Comparison of ENCODE assay signal across 23 cellular contexts in the genomic region with DNA sequence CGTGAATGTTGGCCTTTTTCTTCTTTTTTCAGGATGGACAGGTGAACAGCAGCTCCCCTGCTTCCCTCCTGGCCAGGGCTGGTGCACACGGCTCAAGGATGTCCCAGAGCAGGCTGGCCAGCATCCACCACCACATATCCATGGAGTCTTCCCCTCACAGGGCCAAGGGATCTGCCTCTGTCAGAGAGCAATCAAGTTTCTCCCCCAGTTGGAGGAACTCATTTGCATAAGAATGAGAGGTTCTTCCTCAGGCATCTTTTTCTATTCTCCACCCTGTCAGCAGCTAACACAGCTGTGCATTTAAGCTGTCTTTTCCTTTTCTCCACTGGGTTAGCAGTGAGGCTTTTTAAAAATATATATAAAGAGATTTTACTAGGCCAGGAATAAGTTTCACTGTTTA.
DNase-seq lines count a peak whose midpoint lies in the region; ATAC-seq, FAIRE-seq and TF ChIP-seq lines count a peak whose summit lies in the region.
"Had no signal": no experiment of that assay in that cellular context is flagged by ENCODE, and none has a peak within 500 bp of the region (broad histone marks: within the 10 kb centered on the region; RNA-seq: fewer than 3 reads in every experiment).

No MANE protein-coding gene starts in this region.

- peaks cover 45% of the 10 kb centered on the region for H3K9me3 Mint-ChIP-seq in endodermal cell
- H3K9me3 Mint-ChIP-seq in nephron progenitor cell, result peaks cover 54% of the 10 kb centered on the region

- H3K36me3 Mint-ChIP-seq in endodermal cell (ENCODE audit: low read depth) (peaks cover 3% of the 10 kb centered on the region), nephron progenitor cell (ENCODE audit: low read depth) (peaks cover 15% of the 10 kb centered on the region)
- H3K36me3 Mint-ChIP-seq: CD14-positive monocyte had no signal

- H3K4me3 ChIP-seq in Karpas-422 (ENCODE audit: low read length), result no peak overlapping the region
- no peak overlapping the region for H3K4me3 ChIP-seq in endodermal cell (ENCODE audit: low read length)
- H3K4me3 ChIP-seq: MG63 had no signal

- no peak for FAIRE-seq in D721Med (lab: Jason Lieb, UNC)
- FAIRE-seq: A204.1 had no signal

- peaks cover 6% of the 10 kb centered on the region; the same call in 1 of the 2 replicates for H3K9me3 ChIP-seq in Karpas-422 (ENCODE audit: low read length)
- H3K9me3 ChIP-seq in endodermal cell (ENCODE audit: control insufficient read depth, low read length), result peaks cover 60% of the 10 kb centered on the region
- H3K9me3 ChIP-seq: MG63 had no signal

- peak overlapping the region; percentile 25; the same call in 1 of the 2 replicates for H2AFZ ChIP-seq in Karpas-422 (ENCODE audit: low read length)

- TF ChIP-seq CTCF in endodermal cell (conservative IDR thresholded peaks at IDR 0.05) (no peak), nephron progenitor cell (IDR thresholded peaks at IDR 0.05) (no peak), D721Med (IDR thresholded peaks at IDR 0.05; ENCODE audit: insufficient read depth, missing control alignments) (no peak)

- H3K79me2 ChIP-seq in Karpas-422 (ENCODE audit: low read length), result no peaks in the 10 kb centered on the region

- WGBS in endodermal cell (ENCODE audit: insufficient coverage in 1 of 2, insufficient read length in 1 of 2), 2 experiments, result 57 to 77% methylated on average over 1 to 2 of the region's 2 CpGs

- H3K27me3 Mint-ChIP-seq in endodermal cell (ENCODE audit: insufficient read depth), result no peaks in the 10 kb centered on the region
- peaks cover 7% of the 10 kb centered on the region for H3K27me3 Mint-ChIP-seq in nephron progenitor cell (ENCODE audit: low read depth, poor library complexity)
- H3K27me3 Mint-ChIP-seq: B cell had no signal

- no peak overlapping the region for H3K4me2 ChIP-seq in Karpas-422 (ENCODE audit: low read depth, low read length, poor library complexity, severe bottlenecking)

- H3K27ac Mint-ChIP-seq in endodermal cell (no peak overlapping the region), nephron progenitor cell (peak overlapping the region; percentile 76)
- H3K27ac Mint-ChIP-seq: B cell, CD14-positive monocyte had no signal

- no peak overlapping the region for H3K9ac ChIP-seq in Karpas-422 (ENCODE audit: low read length)
- no peak overlapping the region for H3K9ac ChIP-seq in endodermal cell (ENCODE audit: extremely low read depth, low read length, poor library complexity, severe bottlenecking)

- H3K27me3 ChIP-seq in Karpas-422 (ENCODE audit: low read length) (no peaks in the 10 kb centered on the region), endodermal cell (ENCODE audit: control insufficient read depth, insufficient read depth, low read length, poor library complexity, severe bottlenecking) (no peaks in the 10 kb centered on the region)
- H3K27me3 ChIP-seq: MG63 had no signal

- ATAC-seq in HG02642 (IDR thresholded peaks at IDR 0.05; ENCODE audit: poor library complexity, unreplicated experiment), result no peak
- ATAC-seq: HCT116, PC-3 had no signal

- no peaks in the 10 kb centered on the region for H4K20me1 ChIP-seq in Karpas-422 (ENCODE audit: insufficient read depth, low read depth, low read length)

- no peaks in the 10 kb centered on the region for H3K9me2 ChIP-seq in Karpas-422 (replicated peaks; ENCODE audit: insufficient read depth, low read length)

- no peaks in the 10 kb centered on the region for H3K36me3 ChIP-seq in Karpas-422 (ENCODE audit: insufficient read depth, low read length)
- no peaks in the 10 kb centered on the region for H3K36me3 ChIP-seq in endodermal cell (ENCODE audit: control insufficient read depth, insufficient read depth, low read length)
- H3K36me3 ChIP-seq: MG63 had no signal

- H3K27ac ChIP-seq in Karpas-422 (ENCODE audit: low read length) (no peak overlapping the region), endodermal cell (ENCODE audit: low read depth, low read length) (no peak overlapping the region)

- H3K4me1 ChIP-seq in Karpas-422 (ENCODE audit: low read length) (peaks cover 25% of the 10 kb centered on the region), endodermal cell (ENCODE audit: control insufficient read depth, insufficient read depth, low read length) (peaks cover 4% of the 10 kb centered on the region)

- H3K4me1 Mint-ChIP-seq in endodermal cell (peaks cover 1% of the 10 kb centered on the region), nephron progenitor cell (no peaks in the 10 kb centered on the region)
- H3K4me1 Mint-ChIP-seq: B cell, CD14-positive monocyte had no signal

- DNase-seq in ELF-1 (ENCODE audit: low read depth, low spot score) (peak; percentile 62), Karpas-422 (no peak), endodermal cell (peak; percentile 45), nephron progenitor cell (no peak), NCI-H1092 treated with DMSO at 0.1 percent for 48 hours (lab: John Stamatoyannopoulos, UW) (no peak), D721Med (ENCODE audit: insufficient read length, low spot score) (no peak)
- DNase-seq in NK-92 treated with Interleukin-12 subunit alpha and Interleukin-12 subunit beta, amount 100 ng/mL, for 24 hours (lab: John Stamatoyannopoulos, UW), result no peak
- DNase-seq: EL, MG63, NCI-H1048, NCI-H1436, NCI-H1930, NCI-H226, NCI-H510A treated with DMSO at 0.1 percent for 48 hours, NCI-H748 treated with DMSO at 0.1 percent for 48 hours, PC-3, Right ventricle myocardium superior, SW 1271 had no signal

- H3K4me3 Mint-ChIP-seq in endodermal cell, result no peak overlapping the region
- H3K4me3 Mint-ChIP-seq in nephron progenitor cell, result no peak overlapping the region
- H3K4me3 Mint-ChIP-seq: B cell, CD14-positive monocyte had no signal

Comparison
In these comparisons a context has a peak if more than half of its experiments do, and no peak if none do; other contexts are left out.
1. DNase-seq: peak in ELF-1 (single experiment) and endodermal cell (single experiment); none in Karpas-422 (single experiment), nephron progenitor cell (single experiment), NCI-H1092 treated with DMSO at 0.1 percent for 48 hours (single experiment), D721Med (single experiment) and NK-92 treated with Interleukin-12 subunit alpha and Interleukin-12 subunit beta, amount 100 ng/mL, for 24 hours (single experiment).